21 cellular contexts compared by ENCODE assay signal in genomic region chr10:31140716-31141115, GRCh38.
"Had no signal": no experiment of that assay in that cellular context is flagged by ENCODE, and none has a peak within 500 bp of the region (broad histone marks: within the 10 kb centered on the region; RNA-seq: fewer than 3 reads in every experiment).

No MANE protein-coding gene starts in this region.

- H3K4me2 ChIP-seq: hepatocyte had no signal

- H3K27me3 ChIP-seq: foreskin keratinocyte, hepatocyte, neutrophil, right atrium auricular region, sigmoid colon, suprapubic skin, thyroid gland, upper lobe of left lung, vagina had no signal

- H3K4me3 Mint-ChIP-seq: dendritic cell treated with granulocyte-macrophage colony-stimulating factor and Interleukin-4, amounts not matched to agents 40 ng/mL and 50 ng/mL, for 4 days; naive thymus-derived CD4-positive, alpha-beta T cell; nephron progenitor cell had no signal

- H3K27ac Mint-ChIP-seq: dendritic cell treated with granulocyte-macrophage colony-stimulating factor and Interleukin-4, amounts not matched to agents 40 ng/mL and 50 ng/mL, for 4 days had no signal

- H2AFZ ChIP-seq: hepatocyte had no signal

- H3K36me3 ChIP-seq: neutrophil, right atrium auricular region, sigmoid colon, suprapubic skin, thyroid gland, upper lobe of left lung, vagina had no signal

- H3K4me3 ChIP-seq: hepatocyte, lung, right atrium auricular region, sigmoid colon, skin epidermis, suprapubic skin, thyroid gland, upper lobe of left lung, vagina had no signal

- DNase-seq: foreskin keratinocyte; head of caudate nucleus; kidney; left colon; left ventricle myocardium superior; naive thymus-derived CD4-positive, alpha-beta T cell; nephron progenitor cell; sigmoid colon; stimulated activated CD4-positive, alpha-beta T cell treated with anti-CD3 and anti-CD28 coated beads, Interleukin-2, amount 100 ng/mL, for 24 hours; stimulated activated CD4-positive, alpha-beta T cell treated with anti-CD3 and anti-CD28 coated beads, Interleukin-4, amount 100 ng/mL, for 4 hours; stimulated activated naive CD4-positive, alpha-beta T cell; thyroid gland had no signal

- H3K9me3 Mint-ChIP-seq: dendritic cell treated with granulocyte-macrophage colony-stimulating factor and Interleukin-4, amounts not matched to agents 40 ng/mL and 50 ng/mL, for 4 days; nephron progenitor cell had no signal

- ATAC-seq: foreskin keratinocyte; left colon; left ventricle myocardium superior; naive thymus-derived CD4-positive, alpha-beta T cell had no signal

- H3K36me3 Mint-ChIP-seq: naive thymus-derived CD4-positive, alpha-beta T cell had no signal

- H3K79me2 ChIP-seq: hepatocyte had no signal

- H3K4me1 ChIP-seq: foreskin keratinocyte, right atrium auricular region, thyroid gland had no signal

- H3K9me3 ChIP-seq: neutrophil, right atrium auricular region, sigmoid colon, suprapubic skin, thyroid gland, upper lobe of left lung, vagina had no signal

- H3K27ac ChIP-seq: foreskin keratinocyte, hepatocyte, neutrophil, right atrium auricular region, sigmoid colon, suprapubic skin, thyroid gland, upper lobe of left lung, vagina had no signal
